ENCODE assay signal across 8 cellular contexts in genomic region chr19:15378529-15379082, GRCh38. TPM values are rescaled to one million over a fixed set of nuclear protein-coding genes. Genes with fewer than 3 reads are reported as not detected.
DNase-seq lines count a peak whose midpoint lies in the region; ATAC-seq, FAIRE-seq and TF ChIP-seq lines count a peak whose summit lies in the region.

No MANE protein-coding gene starts in this region.

- no peak for FAIRE-seq in pancreas (lab: Jason Lieb, UNC)

- peak in 9 of 10 experiments; percentile 20 to 53 (median 28) for DNase-seq in CD4-positive, alpha-beta T cell
- DNase-seq in HFF-Myc (ENCODE audit: extremely low read depth, low read depth), result no peak
- peak; percentile 78 for DNase-seq in RKO (ENCODE audit: low spot score)
- peak in 1 of 2 donors; percentile 54 for DNase-seq in activated naive CD4-positive, alpha-beta T cell treated with anti-CD3 and anti-CD28 coated beads, Interleukin-2, amount 50 U/mL, for 72 hours (ENCODE audit: low spot score in 2 of 2)
- DNase-seq in glutamatergic neuron, result peak; percentile 58
- DNase-seq in pancreas, result peak in 4 of 6 donors; percentile 50 to 71 (median 60)
- DNase-seq in aorta, result peak in 1 of 2 donors; percentile 61

- POLR2A ChIA-PET in CD4-positive, alpha-beta T cell (lab: Charles Lee), result interaction anchor here (0.6 to 4.6 kb wide), 39 partner anchors 7 to 1848 kb away, joined by 3 to 208 read pairs (median 5); partner anchors contain the start of genes AKAP8L, AP1M1, BRD4 and OCEL1

- intact Hi-C loops in CD4-positive, alpha-beta T cell (cut with DNase I, micrococcal nuclease), result loop anchor here (1.0 to 5.0 kb wide), 8 partner anchors 41 to 178 kb away; partner anchors contain the start of gene BRD4 (in 1 of the 2)
- intact Hi-C loops in pancreas (cut with DNase I), result no loop called here
- intact Hi-C loops in aorta (cut with DNase I), result loop anchor here (1.0 to 10.0 kb wide), 6 partner anchors 41 to 204 kb away; partner anchors contain the start of gene BRD4 (in 1 of the 2)

- H3K9me3 ChIP-seq in CD4-positive, alpha-beta T cell (ENCODE audit: control insufficient read depth, low read length), result no peaks in the 10 kb centered on the region
- H3K9me3 ChIP-seq in pancreas (no peaks in the 10 kb centered on the region), aorta (ENCODE audit: control insufficient read depth, low read length) (no peaks in the 10 kb centered on the region)

- H3K36me3 ChIP-seq in pancreas (no peaks in the 10 kb centered on the region), aorta (ENCODE audit: control insufficient read depth in 1 of 2, insufficient read depth in 2 of 2, low read length in 1 of 2) (no peaks in the 10 kb centered on the region)

- H3K27ac ChIP-seq in CD4-positive, alpha-beta T cell (ENCODE audit: low read depth, low read length), result peak overlapping the region; percentile 96
- H3K27ac ChIP-seq in pancreas (peak overlapping the region; percentile 88 to 97 (median 94)), aorta (ENCODE audit: low read depth in 1 of 2, low read length in 2 of 2) (peak overlapping the region; percentile 71 to 87)

- ATAC-seq in CD4-positive, alpha-beta T cell (ENCODE audit: poor library complexity), result no peak
- no peak for ATAC-seq in activated naive CD4-positive, alpha-beta T cell treated with anti-CD3 and anti-CD28 coated beads, Interleukin-2, amount 50 U/mL, for 72 hours
- ATAC-seq in pancreas (peak; percentile 23 to 43 (median 36)), aorta (ENCODE audit: low FRiP score) (no peak), HG02678 (IDR thresholded peaks at IDR 0.05; ENCODE audit: unreplicated experiment) (no peak)

- H3K4me3 ChIP-seq in HFF-Myc (replicated peaks; ENCODE audit: low read depth, low read length) (peak overlapping the region; percentile 92), pancreas (peak overlapping the region; percentile 91 to 99 (median 96)), aorta (ENCODE audit: low read length in 2 of 2) (peak overlapping the region; percentile 78 to 82)

- peak overlapping the region; percentile 100 for H3K4me3 Mint-ChIP-seq in CD4-positive, alpha-beta T cell
- peak overlapping the region; percentile 92 for H3K4me3 Mint-ChIP-seq in glutamatergic neuron (ENCODE audit: unreplicated experiment)

- H3K4me1 ChIP-seq in pancreas, result peaks cover 0 to 15% (median 0%) of the 10 kb centered on the region in 3 donors
- no peaks in the 10 kb centered on the region for H3K4me1 ChIP-seq in aorta (ENCODE audit: control insufficient read depth in 1 of 2, insufficient read depth in 2 of 2, low read length in 2 of 2)

- H3K27me3 ChIP-seq in CD4-positive, alpha-beta T cell (ENCODE audit: control insufficient read depth, insufficient read depth, low read length), result no peaks in the 10 kb centered on the region
- H3K27me3 ChIP-seq in pancreas, result no peaks in the 10 kb centered on the region
- H3K27me3 ChIP-seq in aorta (ENCODE audit: control insufficient read depth in 1 of 2, insufficient read depth in 2 of 2, low read length in 1 of 2), result no peaks in the 10 kb centered on the region

- H3K9me3 Mint-ChIP-seq in CD4-positive, alpha-beta T cell, result no peaks in the 10 kb centered on the region
- H3K9me3 Mint-ChIP-seq in activated naive CD4-positive, alpha-beta T cell treated with anti-CD3 and anti-CD28 coated beads, Interleukin-2, amount 50 U/mL, for 72 hours, result no peaks in the 10 kb centered on the region
- peaks cover 18% of the 10 kb centered on the region for H3K9me3 Mint-ChIP-seq in glutamatergic neuron (ENCODE audit: unreplicated experiment)

- H3K27me3 Mint-ChIP-seq in CD4-positive, alpha-beta T cell, result no peaks in the 10 kb centered on the region
- peaks cover 23% of the 10 kb centered on the region for H3K27me3 Mint-ChIP-seq in glutamatergic neuron (ENCODE audit: unreplicated experiment)

- H3K4me1 Mint-ChIP-seq in CD4-positive, alpha-beta T cell (ENCODE audit: low read depth), result peaks cover 48% of the 10 kb centered on the region
- peaks cover 34% of the 10 kb centered on the region for H3K4me1 Mint-ChIP-seq in glutamatergic neuron (ENCODE audit: low read depth, unreplicated experiment)

- WGBS in pancreas, 2 donors, result 0% methylated on average over 22 of the region's 22 CpGs
- 0% methylated on average over 17 to 22 of the region's 22 CpGs for WGBS in aorta, 2 donors

- CTCF ChIA-PET in CD4-positive, alpha-beta T cell (lab: Charles Lee), result interaction anchor here (1.6 to 3.8 kb wide), 3 partner anchors 41 to 201 kb away, joined by 5 to 34 read pairs (median 15); partner anchors contain the start of gene AKAP8L

- peak overlapping the region; percentile 97 for H3K27ac Mint-ChIP-seq in CD4-positive, alpha-beta T cell
- peak overlapping the region; percentile 89 to 97 for H3K27ac Mint-ChIP-seq in activated naive CD4-positive, alpha-beta T cell treated with anti-CD3 and anti-CD28 coated beads, Interleukin-2, amount 50 U/mL, for 72 hours
- peak overlapping the region; percentile 59 for H3K27ac Mint-ChIP-seq in glutamatergic neuron (ENCODE audit: unreplicated experiment)

- no peak for TF ChIP-seq CTCF in CD4-positive, alpha-beta T cell (IDR thresholded peaks at IDR 0.05)
- TF ChIP-seq CTCF in HFF-Myc (IDR thresholded peaks at IDR 0.05; ENCODE audit: low read depth, low read length, missing control alignments) (no peak), glutamatergic neuron (IDR thresholded peaks at IDR 0.05; ENCODE audit: partially characterized antibody, unreplicated experiment) (no peak), pancreas (IDR thresholded peaks at IDR 0.05) (no peak)

- peaks cover 31% of the 10 kb centered on the region for H3K36me3 Mint-ChIP-seq in CD4-positive, alpha-beta T cell (ENCODE audit: low read depth)
- H3K36me3 Mint-ChIP-seq in activated naive CD4-positive, alpha-beta T cell treated with anti-CD3 and anti-CD28 coated beads, Interleukin-2, amount 50 U/mL, for 72 hours, result peaks cover 10 to 15% of the 10 kb centered on the region in 2 donors
- no peaks in the 10 kb centered on the region for H3K36me3 Mint-ChIP-seq in glutamatergic neuron (ENCODE audit: unreplicated experiment)

RNA-seq across cellular contexts. Expression of gene AKAP8, which starts 1.0 kb away (rescaled TPM):
- total RNA-seq in CD4-positive, alpha-beta T cell, result 10 to 100 TPM; 87.5 to 90.1 TPM
- total RNA-seq in activated naive CD4-positive, alpha-beta T cell treated with anti-CD3 and anti-CD28 coated beads, Interleukin-2, amount 50 U/mL, for 72 hours, result 10 to 100 TPM; 41.1 to 51.4 TPM
- total RNA-seq in glutamatergic neuron (ENCODE audit: unreplicated experiment) (28.9 TPM), pancreas (10 to 100 TPM; 14.7 to 23.1 (median 16.5) TPM), aorta (10 to 100 TPM; 35.3 to 48.1 TPM)
- polyA plus RNA-seq in pancreas (10 to 100 TPM; 23.5 to 25.9 TPM), aorta (10 to 100 TPM in 1 of 2 donors, 1 to 10 TPM in 1; 7.5 to 22.2 TPM)

RNA-seq across cellular contexts. Expression of gene AKAP8L, which starts 40.2 kb away (rescaled TPM):
- 100 to 1,000 TPM; 157 to 162 TPM for total RNA-seq in CD4-positive, alpha-beta T cell
- 100 to 1,000 TPM in 1 of 2 donors, 10 to 100 TPM in 1; 70.9 to 114 TPM for total RNA-seq in activated naive CD4-positive, alpha-beta T cell treated with anti-CD3 and anti-CD28 coated beads, Interleukin-2, amount 50 U/mL, for 72 hours
- 354 TPM for total RNA-seq in glutamatergic neuron (ENCODE audit: unreplicated experiment)
- total RNA-seq in pancreas, result 10 to 100 TPM; 32.7 to 74.8 (median 47.7) TPM
- 100 to 1,000 TPM; 167 to 239 TPM for polyA plus RNA-seq in pancreas
- total RNA-seq in aorta, result 100 to 1,000 TPM in 1 of 2 donors, 10 to 100 TPM in 1; 70.8 to 106 TPM
- 100 to 1,000 TPM in 1 of 2 donors, 10 to 100 TPM in 1; 34.7 to 243 TPM for polyA plus RNA-seq in aorta

RNA-seq across cellular contexts. Expression of gene BRD4, which starts 46.3 kb away (rescaled TPM):
- 100 to 1,000 TPM; 101 to 102 TPM for total RNA-seq in CD4-positive, alpha-beta T cell
- 100 to 1,000 TPM; 108 to 114 TPM for total RNA-seq in activated naive CD4-positive, alpha-beta T cell treated with anti-CD3 and anti-CD28 coated beads, Interleukin-2, amount 50 U/mL, for 72 hours
- total RNA-seq in glutamatergic neuron (ENCODE audit: unreplicated experiment) (162 TPM), pancreas (10 to 100 TPM; 36.2 to 53.3 (median 39.9) TPM), aorta (100 to 1,000 TPM; 123 to 126 TPM)
- polyA plus RNA-seq in pancreas (10 to 100 TPM; 16.9 to 41.2 TPM), aorta (10 to 100 TPM; 12.3 to 50.6 TPM)

Comparison
In these comparisons a context has a peak if more than half of its experiments do, and no peak if none do; other contexts are left out.
1. ATAC-seq: peak in pancreas (4 of 4); none in CD4-positive, alpha-beta T cell (single experiment), activated naive CD4-positive, alpha-beta T cell treated with anti-CD3 and anti-CD28 coated beads, Interleukin-2, amount 50 U/mL, for 72 hours (0 of 2), aorta (single experiment) and HG02678 (single experiment).
2. intact Hi-C loops: an anchor here in CD4-positive, alpha-beta T cell (1.0 to 5.0 kb wide) and aorta (1.0 to 10.0 kb wide); none called in pancreas.
3. Peak in every context shown above with its lines, with median percentiles within 50 percentile points of each other: H3K27ac ChIP-seq, H3K27ac Mint-ChIP-seq and H3K4me3 ChIP-seq.